ENCODE assay signal across 8 cellular contexts in genomic region chr10:97333601-97334369, GRCh38. TPM values are rescaled to one million over a fixed set of nuclear protein-coding genes. Genes with fewer than 3 reads are reported as not detected.
DNase-seq lines count a peak whose midpoint lies in the region; ATAC-seq and TF ChIP-seq lines count a peak whose summit lies in the region.

No MANE protein-coding gene starts in this region.

- H3K36me3 Mint-ChIP-seq in activated CD8-positive, alpha-beta T cell treated with anti-CD3 and anti-CD28 coated beads, Interleukin-2, amount 10 ng/mL, durations not matched to agents 7 days and 5 days (ENCODE audit: low read depth): peaks cover 27% of the 10 kb centered on the region
- peaks cover 6 to 10% of the 10 kb centered on the region in 2 donors for H3K36me3 Mint-ChIP-seq in naive B cell

- no peaks in the 10 kb centered on the region for H3K9me3 ChIP-seq in esophagus muscularis mucosa
- no peaks in the 10 kb centered on the region for H3K9me3 ChIP-seq in upper lobe of right lung

- peaks cover 22% of the 10 kb centered on the region for H3K27me3 Mint-ChIP-seq in activated CD8-positive, alpha-beta T cell treated with anti-CD3 and anti-CD28 coated beads, Interleukin-2, amount 10 ng/mL, durations not matched to agents 7 days and 5 days (ENCODE audit: low read depth)
- H3K27me3 Mint-ChIP-seq in naive B cell: no peaks in the 10 kb centered on the region

- POLR2A ChIA-PET in activated CD8-positive, alpha-beta T cell treated with anti-CD3 and anti-CD28 coated beads, Interleukin-2, amount 10 ng/mL, durations not matched to agents 7 days and 5 days (lab: Charles Lee): interaction anchor here (0.9 to 5.0 kb wide), 8 partner anchors 8 to 67 kb away, joined by 3 to 46 read pairs (median 4); partner anchors contain the start of genes ARHGAP19, FRAT1 and RRP12

- H3K36me3 ChIP-seq in KMS-11 (ENCODE audit: insufficient read depth) (no peaks in the 10 kb centered on the region), esophagus muscularis mucosa (peaks cover 4 to 12% (median 6%) of the 10 kb centered on the region in 4 donors), upper lobe of right lung (peaks cover 12% of the 10 kb centered on the region)

- H3K4me1 ChIP-seq in KMS-11 (ENCODE audit: low read depth, poor library complexity, severe bottlenecking) (peaks cover 36% of the 10 kb centered on the region), esophagus muscularis mucosa (peaks cover 45 to 78% (median 75%) of the 10 kb centered on the region in 4 donors), upper lobe of right lung (peaks cover 56% of the 10 kb centered on the region)

- WGBS in esophagus muscularis mucosa: 4% methylated on average over 26 of the region's 89 CpGs

- peak overlapping the region; percentile 29 for H2AFZ ChIP-seq in KMS-11 (ENCODE audit: low read depth)

- TF ChIP-seq EP300 in esophagus muscularis mucosa (IDR thresholded peaks at IDR 0.05): no peak

- CTCF ChIA-PET in activated CD8-positive, alpha-beta T cell treated with anti-CD3 and anti-CD28 coated beads, Interleukin-2, amount 10 ng/mL, durations not matched to agents 7 days and 5 days (lab: Charles Lee): interaction anchor here (0.6 to 3.7 kb wide), 11 partner anchors 7 to 261 kb away, joined by 3 to 24 read pairs (median 5); partner anchors contain the start of genes ARHGAP19 and FRAT1

- H3K4me2 ChIP-seq in KMS-11: peak overlapping the region; percentile 96

- no peak overlapping the region for H3K4me3 ChIP-seq in KMS-11 (IDR thresholded peaks at IDR 0.05; ENCODE audit: insufficient read depth, low read depth, low read length)
- H3K4me3 ChIP-seq in esophagus muscularis mucosa: peak overlapping the region; percentile 77 to 91 (median 84)
- peak overlapping the region; percentile 81 for H3K4me3 ChIP-seq in upper lobe of right lung

- H3K27ac Mint-ChIP-seq in activated CD8-positive, alpha-beta T cell treated with anti-CD3 and anti-CD28 coated beads, Interleukin-2, amount 10 ng/mL, durations not matched to agents 7 days and 5 days: peak overlapping the region; percentile 91
- H3K27ac Mint-ChIP-seq in naive B cell: peak overlapping the region; percentile 79 to 98 (median 92)

- H4K20me1 ChIP-seq in KMS-11 (ENCODE audit: insufficient read depth): no peaks in the 10 kb centered on the region

- intact Hi-C loops in esophagus muscularis mucosa (cut with DNase I) (loop anchor here (2.0 to 5.0 kb wide), 2 partner anchors 41 to 67 kb away; partner anchors contain the start of genes ARHGAP19 and RRP12), upper lobe of right lung (cut with DNase I) (no loop called here)

- TF ChIP-seq CTCF in KMS-11 (conservative IDR thresholded peaks at IDR 0.05; ENCODE audit: low read depth, low read length) (0 out of 2 replicates have a peak, but pooled peaks have one; percentile 10), esophagus muscularis mucosa (IDR thresholded peaks at IDR 0.05) (no peak), upper lobe of right lung (IDR thresholded peaks at IDR 0.05) (peak; percentile 3)

- H3K27me3 ChIP-seq in KMS-11 (ENCODE audit: insufficient read depth, low read depth) (no peaks in the 10 kb centered on the region; the same call in 1 of the 2 replicates), esophagus muscularis mucosa (no peaks in the 10 kb centered on the region), upper lobe of right lung (no peaks in the 10 kb centered on the region)

- H3K9me3 Mint-ChIP-seq in activated CD8-positive, alpha-beta T cell treated with anti-CD3 and anti-CD28 coated beads, Interleukin-2, amount 10 ng/mL, durations not matched to agents 7 days and 5 days (ENCODE audit: insufficient read depth): no peaks in the 10 kb centered on the region
- no peaks in the 10 kb centered on the region for H3K9me3 Mint-ChIP-seq in naive B cell

- H3K27ac ChIP-seq in KMS-11 (peak overlapping the region; percentile 92), esophagus muscularis mucosa (replicated peaks in 1 of 4) (peak overlapping the region; percentile 83 to 97 (median 91)), upper lobe of right lung (peak overlapping the region; percentile 97)

- peaks cover 42% of the 10 kb centered on the region for H3K79me2 ChIP-seq in KMS-11 (ENCODE audit: insufficient read depth, low read depth)

- peak overlapping the region; percentile 92 for H3K9ac ChIP-seq in KMS-11

- DNase-seq in Daoy (ENCODE audit: low read depth) (peak; percentile 50), esophagus muscularis mucosa (ENCODE audit: extremely low spot score) (no peak), naive B cell (peak; percentile 20), upper lobe of right lung (peak; percentile 87), NCI-H345 (lab: John Stamatoyannopoulos, UW) (no peak)
- DNase-seq in activated CD8-positive, alpha-beta T cell treated with anti-CD3 and anti-CD28 coated beads, Interleukin-2, amount 10 ng/mL, durations not matched to agents 7 days and 5 days: peak; percentile 53

- no peak for TF ChIP-seq POLR2A in esophagus muscularis mucosa (IDR thresholded peaks at IDR 0.05; ENCODE audit: low read depth)

- H3K4me1 Mint-ChIP-seq in activated CD8-positive, alpha-beta T cell treated with anti-CD3 and anti-CD28 coated beads, Interleukin-2, amount 10 ng/mL, durations not matched to agents 7 days and 5 days (ENCODE audit: low read depth): peaks cover 34% of the 10 kb centered on the region
- peaks cover 34 to 50% (median 47%) of the 10 kb centered on the region in 3 donors for H3K4me1 Mint-ChIP-seq in naive B cell

- ATAC-seq in GM21717 (IDR thresholded peaks at IDR 0.05; ENCODE audit: unreplicated experiment) (peak; percentile 16), naive B cell (ENCODE audit: low read depth in 2 of 2) (peak; percentile 29), upper lobe of right lung (peak; percentile 62)
- peak; percentile 42 for ATAC-seq in activated CD8-positive, alpha-beta T cell treated with anti-CD3 and anti-CD28 coated beads, Interleukin-2, amount 10 ng/mL, durations not matched to agents 7 days and 5 days

- H3K4me3 Mint-ChIP-seq in activated CD8-positive, alpha-beta T cell treated with anti-CD3 and anti-CD28 coated beads, Interleukin-2, amount 10 ng/mL, durations not matched to agents 7 days and 5 days: peak overlapping the region; percentile 75
- peak overlapping the region; percentile 82 to 97 (median 94) for H3K4me3 Mint-ChIP-seq in naive B cell

RNA-seq across cellular contexts. Expression of gene FRAT2, which starts 0.7 kb away (rescaled TPM):
- 12.7 and 13.8 TPM in 2 replicates for total RNA-seq in Daoy (2014; rRNA removed; shearing (Covaris generic))
- total RNA-seq in activated CD8-positive, alpha-beta T cell treated with anti-CD3 and anti-CD28 coated beads, Interleukin-2, amount 10 ng/mL, durations not matched to agents 7 days and 5 days: 10 to 100 TPM; 10.0 to 10.4 TPM
- total RNA-seq in esophagus muscularis mucosa (10 to 100 TPM; 18.7 to 27.8 (median 19.6) TPM), upper lobe of right lung (20.4 TPM)
- polyA plus RNA-seq in naive B cell (ENCODE audit: low read depth in 6 of 6): 10 to 100 TPM in 4 of 6 donors, 1 to 10 TPM in 2; 7.0 to 19.1 (median 14.3) TPM

RNA-seq across cellular contexts. Expression of gene FRAT1, which starts 14.7 kb away (rescaled TPM):
- 1.3 and 2.2 TPM in 2 replicates for total RNA-seq in Daoy (2014; rRNA removed; shearing (Covaris generic))
- 1 to 10 TPM; 4.2 to 4.4 TPM for total RNA-seq in activated CD8-positive, alpha-beta T cell treated with anti-CD3 and anti-CD28 coated beads, Interleukin-2, amount 10 ng/mL, durations not matched to agents 7 days and 5 days
- 10 to 100 TPM in 1 of 4 donors, 1 to 10 TPM in 3; 6.1 to 10.3 (median 9.0) TPM for total RNA-seq in esophagus muscularis mucosa
- polyA plus RNA-seq in naive B cell (ENCODE audit: low read depth in 6 of 6): 10 to 100 TPM in 4 of 6 donors, 1 to 10 TPM in 2; 7.4 to 15.7 (median 10.8) TPM
- 10.4 TPM for total RNA-seq in upper lobe of right lung

RNA-seq across cellular contexts. Expression of gene ARHGAP19, which starts 41.3 kb away (rescaled TPM):
- total RNA-seq in Daoy (2014; rRNA removed; shearing (Covaris generic)): 9.8 and 11.4 TPM in 2 replicates
- 10 to 100 TPM; 42.6 to 51.2 TPM for total RNA-seq in activated CD8-positive, alpha-beta T cell treated with anti-CD3 and anti-CD28 coated beads, Interleukin-2, amount 10 ng/mL, durations not matched to agents 7 days and 5 days
- total RNA-seq in esophagus muscularis mucosa (1 to 10 TPM; 3.5 to 5.4 (median 4.6) TPM), upper lobe of right lung (14.0 TPM)
- 10 to 100 TPM in 3 of 6 donors, 1 to 10 TPM in 3; 6.2 to 19.3 (median 9.4) TPM for polyA plus RNA-seq in naive B cell (ENCODE audit: low read depth in 6 of 6)

Comparison
In these comparisons a context has a peak if more than half of its experiments do, and no peak if none do; other contexts are left out.
1. DNase-seq: peak in Daoy (single experiment), activated CD8-positive, alpha-beta T cell treated with anti-CD3 and anti-CD28 coated beads, Interleukin-2, amount 10 ng/mL, durations not matched to agents 7 days and 5 days (single experiment), naive B cell (single experiment) and upper lobe of right lung (single experiment); none in esophagus muscularis mucosa (single experiment) and NCI-H345 (single experiment).
2. CTCF ChIP-seq: peak in KMS-11 (single experiment) and upper lobe of right lung (single experiment); none in esophagus muscularis mucosa (0 of 3).
3. Peak in every context shown above with its lines, with median percentiles within 50 percentile points of each other: ATAC-seq and H3K27ac ChIP-seq.